1 cellular context compared by ENCODE assay signal in genomic region chr20:63835031-63835858, GRCh38.
TF ChIP-seq lines count a peak whose summit lies in the region.

No MANE protein-coding gene starts in this region.

TF ChIP-seq in HepG2, 621 proteins besides CTCF, POLR2A, EP300 and RAD21 (continued from another document and continues in another):
- TF ChIP-seq HBP1 (CRISPR knock-in tag; IDR thresholded peaks at IDR 0.05; ENCODE audit: low read depth) (no peak), ZNF17 (CRISPR knock-in tag; IDR thresholded peaks at IDR 0.05) (no peak), ZNF263 (CRISPR knock-in tag; IDR thresholded peaks at IDR 0.05) (no peak), TRAFD1 (CRISPR knock-in tag; IDR thresholded peaks at IDR 0.05; ENCODE audit: borderline replicate concordance) (no peak), PHF21A (CRISPR knock-in tag; IDR thresholded peaks at IDR 0.05) (0 out of 2 replicates have a peak, but pooled peaks have one; percentile 28), GATAD1 (CRISPR knock-in tag; IDR thresholded peaks at IDR 0.05) (no peak), ZNF646 (CRISPR knock-in tag; IDR thresholded peaks at IDR 0.05) (no peak), ZFP91 (CRISPR knock-in tag; IDR thresholded peaks at IDR 0.05; ENCODE audit: borderline replicate concordance) (peak; percentile 44; the same call in 1 of the 2 replicates), ZNF224 (CRISPR knock-in tag; IDR thresholded peaks at IDR 0.05) (no peak), MLXIP (CRISPR knock-in tag; IDR thresholded peaks at IDR 0.05; ENCODE audit: borderline replicate concordance) (no peak), ZBTB49 (CRISPR knock-in tag; IDR thresholded peaks at IDR 0.05; ENCODE audit: borderline replicate concordance) (no peak), GABPA (IDR thresholded peaks at IDR 0.05; ENCODE audit: low read depth, low read length) (no peak), GABPA (CRISPR knock-in tag; IDR thresholded peaks at IDR 0.05; ENCODE audit: low read depth) (no peak), CEBPG (CRISPR knock-in tag; IDR thresholded peaks at IDR 0.05) (no peak), ZNF354B (CRISPR knock-in tag; IDR thresholded peaks at IDR 0.05) (no peak), ZNF552 (CRISPR knock-in tag; IDR thresholded peaks at IDR 0.05; ENCODE audit: borderline replicate concordance) (no peak), ZNF230 (CRISPR knock-in tag; IDR thresholded peaks at IDR 0.05) (no peak), ZMYM2 (CRISPR knock-in tag; IDR thresholded peaks at IDR 0.05) (no peak), ZNF784 (CRISPR knock-in tag; IDR thresholded peaks at IDR 0.05; ENCODE audit: borderline replicate concordance) (no peak), STAT6 (CRISPR knock-in tag; IDR thresholded peaks at IDR 0.05; ENCODE audit: borderline replicate concordance) (no peak), GPBP1L1 (CRISPR knock-in tag; IDR thresholded peaks at IDR 0.05) (no peak), ZNF276 (CRISPR knock-in tag; IDR thresholded peaks at IDR 0.05; ENCODE audit: low read depth) (no peak), JUN (CRISPR knock-in tag; IDR thresholded peaks at IDR 0.05) (no peak), PHF8 (CRISPR knock-in tag; IDR thresholded peaks at IDR 0.05) (no peak), ATRX (CRISPR knock-in tag; IDR thresholded peaks at IDR 0.05; ENCODE audit: borderline replicate concordance) (no peak), NFIB (CRISPR knock-in tag; IDR thresholded peaks at IDR 0.05; ENCODE audit: borderline replicate concordance) (no peak), ZNF296 (CRISPR knock-in tag; conservative IDR thresholded peaks at IDR 0.05) (no peak), ZNF143 (CRISPR knock-in tag; IDR thresholded peaks at IDR 0.05) (no peak), SALL1 (CRISPR knock-in tag; IDR thresholded peaks at IDR 0.05) (peak; percentile 43; the same call in 1 of the 2 replicates)
